In the genomic region with DNA sequence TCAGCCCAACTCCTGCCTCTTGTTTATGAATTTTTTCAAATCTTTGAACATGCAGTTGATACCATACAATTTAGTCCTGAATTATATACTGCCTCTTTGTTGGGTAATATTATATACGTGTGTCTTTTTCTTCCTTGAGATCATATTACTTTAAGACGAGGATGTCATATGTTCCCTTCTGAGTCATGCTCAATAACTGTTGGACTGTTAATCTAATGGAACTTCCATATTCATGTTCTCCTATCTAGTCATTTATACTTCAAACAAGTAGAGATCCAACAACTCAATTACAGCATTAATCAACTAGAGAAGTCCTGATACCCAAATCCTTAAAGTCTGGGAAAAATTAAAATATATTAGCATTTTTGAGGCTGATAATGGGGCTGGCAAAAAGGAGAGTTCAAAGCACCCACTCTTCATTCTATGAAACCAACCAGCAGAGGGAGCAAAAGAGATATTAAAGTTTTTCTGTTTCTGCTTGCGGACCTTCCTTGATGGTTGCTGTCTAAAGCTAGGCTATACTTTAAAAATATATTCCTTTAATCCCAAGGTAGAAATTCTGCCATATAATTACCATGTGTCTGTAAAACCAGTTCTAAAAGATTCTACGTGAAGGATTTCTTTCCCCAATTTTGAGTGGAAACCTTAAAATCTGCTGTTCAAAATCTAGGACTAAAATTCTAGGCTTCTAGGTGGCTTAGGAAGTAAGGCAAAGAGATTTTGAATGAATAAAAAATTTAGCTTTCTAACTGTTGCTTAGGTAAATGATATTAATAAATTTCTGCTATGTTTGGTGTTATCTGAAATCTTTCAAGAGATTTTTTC, we compare ENCODE assay signal across 8 cellular contexts.
DNase-seq lines count a peak whose midpoint lies in the region; ATAC-seq and TF ChIP-seq lines count a peak whose summit lies in the region.

No MANE protein-coding gene starts in this region.

- intact Hi-C loops in lower lobe of right lung (cut with DNase I) = no loop called here

- no peak overlapping the region for H3K4me3 Mint-ChIP-seq in activated CD8-positive, alpha-beta memory T cell treated with anti-CD3 and anti-CD28 coated beads, Interleukin-2, amount 10 ng/mL, durations not matched to agents 7 days and 5 days

- H3K36me3 ChIP-seq in lower lobe of right lung = no peaks in the 10 kb centered on the region

- TF ChIP-seq CTCF in lower lobe of right lung (IDR thresholded peaks at IDR 0.05) = peak; percentile 54

- CTCF ChIA-PET in activated CD8-positive, alpha-beta memory T cell treated with anti-CD3 and anti-CD28 coated beads, Interleukin-2, amount 10 ng/mL, durations not matched to agents 7 days and 5 days (lab: Charles Lee) = no interaction called here

- H3K27me3 Mint-ChIP-seq in activated CD8-positive, alpha-beta memory T cell treated with anti-CD3 and anti-CD28 coated beads, Interleukin-2, amount 10 ng/mL, durations not matched to agents 7 days and 5 days = no peaks in the 10 kb centered on the region

- no peak overlapping the region for H3K4me3 ChIP-seq in lower lobe of right lung

- DNase-seq in DMS114 treated with DMSO at 0.1 percent for 48 hours (lab: John Stamatoyannopoulos, UW; ENCODE audit: unreplicated experiment) (peak; percentile 15), NCI-H460 (ENCODE audit: extremely low read depth, low read depth) (peak; percentile 61), T47D (ENCODE audit: low read depth in 1 of 2, low spot score in 1 of 2) (peak; percentile 3 to 47), lower lobe of right lung (no peak)
- no peak for DNase-seq in activated CD8-positive, alpha-beta memory T cell treated with anti-CD3 and anti-CD28 coated beads, Interleukin-2, amount 10 ng/mL, durations not matched to agents 7 days and 5 days
- no peak for DNase-seq in stimulated activated CD4-positive, alpha-beta T cell treated with anti-CD3 and anti-CD28 coated beads, Interleukin-2, amount 100 ng/mL, for 24 hours

- H3K27ac Mint-ChIP-seq in activated CD8-positive, alpha-beta memory T cell treated with anti-CD3 and anti-CD28 coated beads, Interleukin-2, amount 10 ng/mL, durations not matched to agents 7 days and 5 days = no peak overlapping the region

- no peak overlapping the region for H3K27ac ChIP-seq in lower lobe of right lung

- ATAC-seq in GM21786 (IDR thresholded peaks at IDR 0.05; ENCODE audit: unreplicated experiment) (peak; percentile 63), lower lobe of right lung (peak in 1 of 2 donors; percentile 78), GM19452 (IDR thresholded peaks at IDR 0.05; ENCODE audit: unreplicated experiment) (no peak)
- no peak for ATAC-seq in activated CD8-positive, alpha-beta memory T cell treated with anti-CD3 and anti-CD28 coated beads, Interleukin-2, amount 10 ng/mL, durations not matched to agents 7 days and 5 days

- H3K9me3 ChIP-seq in lower lobe of right lung = no peaks in the 10 kb centered on the region

- no peaks in the 10 kb centered on the region for H3K4me1 Mint-ChIP-seq in activated CD8-positive, alpha-beta memory T cell treated with anti-CD3 and anti-CD28 coated beads, Interleukin-2, amount 10 ng/mL, durations not matched to agents 7 days and 5 days

- H3K36me3 Mint-ChIP-seq in activated CD8-positive, alpha-beta memory T cell treated with anti-CD3 and anti-CD28 coated beads, Interleukin-2, amount 10 ng/mL, durations not matched to agents 7 days and 5 days = no peaks in the 10 kb centered on the region

- in situ Hi-C loops in T47D (cut with HindIII; ENCODE audit: low pct_unique_long_range_greater_than_20kb, low sequenced_read_pairs) = no loop called here

- H3K9me3 Mint-ChIP-seq in activated CD8-positive, alpha-beta memory T cell treated with anti-CD3 and anti-CD28 coated beads, Interleukin-2, amount 10 ng/mL, durations not matched to agents 7 days and 5 days (ENCODE audit: low read depth) = no peaks in the 10 kb centered on the region

- H3K27me3 ChIP-seq in lower lobe of right lung (ENCODE audit: low read depth) = no peaks in the 10 kb centered on the region

- peaks cover 18% of the 10 kb centered on the region for H3K4me1 ChIP-seq in lower lobe of right lung

Comparison
In these comparisons a context has a peak if more than half of its experiments do, and no peak if none do; other contexts are left out.
1. DNase-seq: peak in DMS114 treated with DMSO at 0.1 percent for 48 hours (single experiment), NCI-H460 (single experiment) and T47D (2 of 2); none in lower lobe of right lung (single experiment), activated CD8-positive, alpha-beta memory T cell treated with anti-CD3 and anti-CD28 coated beads, Interleukin-2, amount 10 ng/mL, durations not matched to agents 7 days and 5 days (single experiment) and stimulated activated CD4-positive, alpha-beta T cell treated with anti-CD3 and anti-CD28 coated beads, Interleukin-2, amount 100 ng/mL, for 24 hours (0 of 2).